Comparison of ENCODE assay signal across 14 cellular contexts in genomic region chr22:35311551-35311999, GRCh38.
A peak's percentile ranks its signal among the peaks of the same experiment; 100 is the strongest.
DNase-seq lines count a peak whose midpoint lies in the region; ATAC-seq and TF ChIP-seq lines count a peak whose summit lies in the region.
"Had no signal": no experiment of that assay in that cellular context is flagged by ENCODE, and none has a peak within 500 bp of the region (broad histone marks: within the 10 kb centered on the region; RNA-seq: fewer than 3 reads in every experiment).

No MANE protein-coding gene starts in this region.

- H3K27ac ChIP-seq in ACC112 (ENCODE audit: low read depth, low read length): peak overlapping the region; percentile 74; the same call in 1 of the 2 replicates
- H3K27ac ChIP-seq in WERI-Rb-1: no peak overlapping the region
- H3K27ac ChIP-seq: C4-2B, foreskin keratinocyte had no signal

- peaks cover 51% of the 10 kb centered on the region for H3K4me1 Mint-ChIP-seq in memory B cell

- peak overlapping the region; percentile 32 for H3K27ac Mint-ChIP-seq in memory B cell
- H3K27ac Mint-ChIP-seq: activated naive CD8-positive, alpha-beta T cell had no signal

- H3K36me3 Mint-ChIP-seq in memory B cell: peaks cover 4% of the 10 kb centered on the region
- H3K36me3 Mint-ChIP-seq: neural progenitor cell had no signal

- H3K36me3 ChIP-seq in ACC112 (ENCODE audit: insufficient read depth, low read length): no peaks in the 10 kb centered on the region
- no peaks in the 10 kb centered on the region for H3K36me3 ChIP-seq in WERI-Rb-1
- H3K36me3 ChIP-seq: neural progenitor cell had no signal

- H2AFZ ChIP-seq in ACC112 (ENCODE audit: low read length, unreplicated experiment): no peak overlapping the region
- H2AFZ ChIP-seq: neural progenitor cell had no signal

- H3K9me3 ChIP-seq in WERI-Rb-1 (ENCODE audit: severe bottlenecking): no peaks in the 10 kb centered on the region

- no peaks in the 10 kb centered on the region for H3K9me3 Mint-ChIP-seq in memory B cell
- H3K9me3 Mint-ChIP-seq: neural progenitor cell had no signal

- ATAC-seq in memory B cell (ENCODE audit: low read depth) (no peak), HG03159 (IDR thresholded peaks at IDR 0.05; ENCODE audit: unreplicated experiment) (no peak)

- peaks cover 41% of the 10 kb centered on the region for H3K79me2 ChIP-seq in ACC112 (ENCODE audit: control insufficient read depth, insufficient read depth, low read length, unreplicated experiment)

- H3K4me3 ChIP-seq in ACC112 (ENCODE audit: low read depth, low read length) (no peak overlapping the region), WERI-Rb-1 (ENCODE audit: low read depth, low read length) (no peak overlapping the region)
- H3K4me3 ChIP-seq: neural progenitor cell had no signal

- H3K27me3 ChIP-seq in ACC112 (ENCODE audit: insufficient read depth, low read length): no peaks in the 10 kb centered on the region
- H3K27me3 ChIP-seq in WERI-Rb-1 (ENCODE audit: insufficient read depth, low read depth, severe bottlenecking): no peaks in the 10 kb centered on the region
- H3K27me3 ChIP-seq: neural progenitor cell had no signal

- H3K4me3 Mint-ChIP-seq in memory B cell: no peak overlapping the region
- H3K4me3 Mint-ChIP-seq: activated naive CD8-positive, alpha-beta T cell had no signal

- peak; percentile 16; the same call in 1 of the 3 replicates for TF ChIP-seq CTCF in GM12872 (IDR thresholded peaks at IDR 0.05; ENCODE audit: insufficient read depth, low read depth, low read length)
- 0 out of 2 replicates have a peak, but pooled peaks have one; percentile 5 for TF ChIP-seq CTCF in WERI-Rb-1 (IDR thresholded peaks at IDR 0.05; ENCODE audit: low read depth, low read length)

- H3K27me3 Mint-ChIP-seq in memory B cell: no peaks in the 10 kb centered on the region
- H3K27me3 Mint-ChIP-seq: activated naive CD8-positive, alpha-beta T cell had no signal

- H3K4me1 ChIP-seq in ACC112 (ENCODE audit: control insufficient read depth, insufficient read depth, low read length, unreplicated experiment): peaks cover 27% of the 10 kb centered on the region
- H3K4me1 ChIP-seq: foreskin keratinocyte had no signal

- DNase-seq in WERI-Rb-1: no peak
- DNase-seq in memory B cell (ENCODE audit: low spot score in 2 of 2): no peak
- no peak for DNase-seq in NCI-H187 treated with DMSO at 0.1 percent for 48 hours (lab: John Stamatoyannopoulos, UW)
- no peak for DNase-seq in epidermal melanocyte (ENCODE audit: insufficient read length, low spot score)
- DNase-seq in cerebellar nuclear complex (lab: John Stamatoyannopoulos, UW): no peak
- DNase-seq: NCI-H1105, NCI-H510A had no signal
